Comparison of ENCODE assay signal across 23 cellular contexts in the genomic region with DNA sequence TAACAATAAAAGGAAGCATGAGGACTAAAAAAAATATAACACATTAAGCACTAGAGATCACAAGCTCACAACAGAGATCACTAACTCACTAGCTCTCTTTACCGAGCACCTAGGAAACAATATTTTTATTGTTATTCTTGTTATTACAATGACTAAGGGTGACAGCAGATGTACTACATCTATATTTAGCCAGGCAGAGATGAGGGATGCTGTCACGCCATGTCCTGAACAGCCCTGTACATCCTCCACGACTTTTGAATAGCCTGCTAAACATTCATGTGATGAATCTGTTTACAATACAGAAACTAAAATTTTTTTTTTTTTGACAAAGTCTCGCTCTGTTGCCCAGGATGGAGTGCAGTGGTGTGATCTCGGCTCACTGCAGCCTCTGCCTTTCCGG. TPM values are rescaled to one million over a fixed set of nuclear protein-coding genes. Genes with fewer than 3 reads are reported as not detected.
DNase-seq lines count a peak whose midpoint lies in the region; ATAC-seq and TF ChIP-seq lines count a peak whose summit lies in the region.
"Had no signal": no experiment of that assay in that cellular context is flagged by ENCODE, and none has a peak within 500 bp of the region (broad histone marks: within the 10 kb centered on the region; RNA-seq: fewer than 3 reads in every experiment).

No MANE protein-coding gene starts in this region.

- BruUV-seq in Panc1 (replicated peaks; lab: Mats Ljungman, UMichigan) = no TSS peak

- H3K9me3 ChIP-seq in Panc1 (ENCODE audit: control insufficient read depth, insufficient read depth, low read depth, low read length) = no peaks in the 10 kb centered on the region
- H3K9me3 ChIP-seq: SK-N-SH, spleen, vagina had no signal

- peaks cover 0 to 5% of the 10 kb centered on the region in 2 donors for H3K36me3 Mint-ChIP-seq in activated naive CD4-positive, alpha-beta T cell treated with anti-CD3 and anti-CD28 coated beads, Interleukin-2, amount 50 U/mL, for 72 hours

- CTCF ChIA-PET in Panc1 (lab: Charles Lee) = no interaction called here

- DNase-seq in Ammon's horn (ENCODE audit: low spot score) (peak; percentile 74), Panc1 (ENCODE audit: low read depth, low spot score) (peak; percentile 56), dermis blood vessel endothelial cell (peak; percentile 38), myocyte (ENCODE audit: low read depth) (peak; percentile 67), SK-N-DZ (ENCODE audit: low spot score) (no peak)
- DNase-seq in activated naive CD4-positive, alpha-beta T cell treated with anti-CD3 and anti-CD28 coated beads, Interleukin-2, amount 50 U/mL, for 72 hours (ENCODE audit: low spot score in 2 of 2) = no peak
- DNase-seq: activated CD8-positive, alpha-beta memory T cell treated with anti-CD3 and anti-CD28 coated beads for 24 hours; CD4-positive, CD25-positive, alpha-beta regulatory T cell; DMS153; effector CD8-positive, alpha-beta T cell; MV-4-11; NCI-H1694 treated with DMSO at 0.1 percent for 48 hours; NCI-H748 treated with DMSO at 0.1 percent for 48 hours; OCI-M1; SK-N-SH; spleen; stimulated activated CD4-positive, alpha-beta T cell treated with anti-CD3 and anti-CD28 coated beads, Interleukin-4, amount 100 ng/mL, for 4 hours had no signal

- no peaks in the 10 kb centered on the region for H3K27me3 ChIP-seq in Panc1 (ENCODE audit: control insufficient read depth, insufficient read depth, low read length)
- H3K27me3 ChIP-seq: spleen, vagina had no signal

- in situ Hi-C loops in Panc1 (cut with HindIII; ENCODE audit: low pct_unique_long_range_greater_than_20kb, low sequenced_read_pairs) = no loop called here

- no peak overlapping the region for H3K27ac Mint-ChIP-seq in activated naive CD4-positive, alpha-beta T cell treated with anti-CD3 and anti-CD28 coated beads, Interleukin-2, amount 50 U/mL, for 72 hours
- H3K27ac Mint-ChIP-seq: CD4-positive, CD25-positive, alpha-beta regulatory T cell; mesothelial cell of epicardium had no signal

- POLR2A ChIA-PET in Panc1 (lab: Charles Lee) = no interaction called here

- no peak for TF ChIP-seq CTCF in Panc1 (IDR thresholded peaks at IDR 0.05)

- peaks cover 42% of the 10 kb centered on the region for H3K36me3 ChIP-seq in Panc1 (ENCODE audit: control insufficient read depth, insufficient read depth, low read length)

- no peaks in the 10 kb centered on the region for H3K9me3 Mint-ChIP-seq in activated naive CD4-positive, alpha-beta T cell treated with anti-CD3 and anti-CD28 coated beads, Interleukin-2, amount 50 U/mL, for 72 hours
- H3K9me3 Mint-ChIP-seq: mesothelial cell of epicardium, neural crest cell had no signal

- no peak overlapping the region for H3K27ac ChIP-seq in Panc1 (ENCODE audit: low read length)
- H3K27ac ChIP-seq: spleen, vagina had no signal

- H3K4me1 ChIP-seq in Panc1 (ENCODE audit: control insufficient read depth, insufficient read depth, low read length) = no peaks in the 10 kb centered on the region
- H3K4me1 ChIP-seq: spleen, vagina had no signal

- H3K4me3 ChIP-seq in Panc1 (ENCODE audit: low read depth in 2 of 2, low read length in 2 of 2) = no peak overlapping the region
- H3K4me3 ChIP-seq: spleen, vagina had no signal

- intact Hi-C loops in Panc1 (cut with micrococcal nuclease; ENCODE audit: unreplicated experiment) = no loop called here

- ATAC-seq in Panc1 (peak; percentile 82; the same call in 1 of the 2 replicates), GM18520 (IDR thresholded peaks at IDR 0.05; ENCODE audit: unreplicated experiment) (no peak), GM21526 (IDR thresholded peaks at IDR 0.05; ENCODE audit: low FRiP score, unreplicated experiment) (no peak)
- no peak for ATAC-seq in activated naive CD4-positive, alpha-beta T cell treated with anti-CD3 and anti-CD28 coated beads, Interleukin-2, amount 50 U/mL, for 72 hours
- ATAC-seq: activated CD4-positive, CD25-positive, alpha-beta regulatory T cell treated with anti-CD3 and anti-CD28 coated beads, Interleukin-2, amount 50 U/mL, for 24 hours had no signal

RNA-seq across cellular contexts. Expression of gene FAM133B, which starts 22.7 kb away (rescaled TPM):
- total RNA-seq in Panc1 (2021; ENCODE audit: unreplicated experiment) = 27.7 TPM
- polyA plus RNA-seq in Panc1 (2012; ENCODE audit: insufficient read length) = 20.2 TPM
- total RNA-seq in dermis blood vessel endothelial cell = 14.4 and 15.7 TPM in 2 replicates
- 23.9 and 26.9 TPM in 2 replicates for total RNA-seq in myocyte
- 15.4 TPM for polyA plus RNA-seq in myocyte (2012)
- 10 to 100 TPM; 28.4 to 34.9 TPM for total RNA-seq in activated naive CD4-positive, alpha-beta T cell treated with anti-CD3 and anti-CD28 coated beads, Interleukin-2, amount 50 U/mL, for 72 hours
- 24.7 and 30.0 TPM in 2 replicates for polyA plus RNA-seq in SK-N-DZ (2014; cell fraction: cytosol; rRNA removed)
- polyA plus RNA-seq in SK-N-DZ (2014; cell fraction: nucleus; rRNA removed) = 52.3 and 53.1 TPM in 2 replicates

RNA-seq across cellular contexts. Expression of gene RBM48, which starts 38.9 kb away (rescaled TPM):
- total RNA-seq in Panc1 (2021; ENCODE audit: unreplicated experiment) = 10.1 TPM
- polyA plus RNA-seq in Panc1 (2012; ENCODE audit: insufficient read length) = 3.9 TPM
- total RNA-seq in dermis blood vessel endothelial cell = 11.2 and 15.5 TPM in 2 replicates
- 18.6 and 20.9 TPM in 2 replicates for total RNA-seq in myocyte
- 10.9 TPM for polyA plus RNA-seq in myocyte (2012)
- 10 to 100 TPM; 13.2 to 22.3 TPM for total RNA-seq in activated naive CD4-positive, alpha-beta T cell treated with anti-CD3 and anti-CD28 coated beads, Interleukin-2, amount 50 U/mL, for 72 hours
- 11.1 and 14.0 TPM in 2 replicates for polyA plus RNA-seq in SK-N-DZ (2014; cell fraction: cytosol; rRNA removed)
- 11.8 and 27.9 TPM in 2 replicates for polyA plus RNA-seq in SK-N-DZ (2014; cell fraction: nucleus; rRNA removed)

RNA-seq across cellular contexts. Expression of gene PEX1, which starts 39.1 kb away (rescaled TPM):
- total RNA-seq in Panc1 (2021; ENCODE audit: unreplicated experiment) (13.9 TPM), dermis blood vessel endothelial cell (14.3 and 14.8 TPM in 2 replicates), myocyte (20.0 and 23.0 TPM in 2 replicates)
- polyA plus RNA-seq in Panc1 (2012; ENCODE audit: insufficient read length) = 7.8 TPM
- polyA plus RNA-seq in myocyte (2012) = 9.2 TPM
- total RNA-seq in activated naive CD4-positive, alpha-beta T cell treated with anti-CD3 and anti-CD28 coated beads, Interleukin-2, amount 50 U/mL, for 72 hours = 10 to 100 TPM; 12.4 to 15.8 TPM
- polyA plus RNA-seq in SK-N-DZ (2014; cell fraction: cytosol; rRNA removed) = 39.2 and 102 TPM in 2 replicates
- polyA plus RNA-seq in SK-N-DZ (2014; cell fraction: nucleus; rRNA removed) = 133 and 166 TPM in 2 replicates

Comparison
In these comparisons a context has a peak if more than half of its experiments do, and no peak if none do; other contexts are left out.
1. DNase-seq: peak in Ammon's horn (single experiment), Panc1 (single experiment), dermis blood vessel endothelial cell (single experiment) and myocyte (single experiment); none in activated naive CD4-positive, alpha-beta T cell treated with anti-CD3 and anti-CD28 coated beads, Interleukin-2, amount 50 U/mL, for 72 hours (0 of 2) and SK-N-DZ (single experiment).